ENCODE assay signal across 21 cellular contexts in genomic region chr2:183610724-183611123, GRCh38.
DNase-seq lines count a peak whose midpoint lies in the region; ATAC-seq and TF ChIP-seq lines count a peak whose summit lies in the region.
"Had no signal": no experiment of that assay in that cellular context is flagged by ENCODE, and none has a peak within 500 bp of the region (broad histone marks: within the 10 kb centered on the region; RNA-seq: fewer than 3 reads in every experiment).

No MANE protein-coding gene starts in this region.

- no peaks in the 10 kb centered on the region for H3K27me3 Mint-ChIP-seq in naive thymus-derived CD4-positive, alpha-beta T cell
- H3K27me3 Mint-ChIP-seq: activated naive CD8-positive, alpha-beta T cell treated with anti-CD3 and anti-CD28 coated beads, Interleukin-2, amount 10 ng/mL, durations not matched to agents 7 days and 5 days; central memory CD8-positive, alpha-beta T cell; stimulated activated memory B cell treated with anti-CD40 and anti-IgM and Interleukin-4, amounts not matched to agents 10 μg/mL and 1 μg/mL and 100 μg/mL, for 72 hours had no signal

- H3K79me2 ChIP-seq in HCT116 (ENCODE audit: insufficient read depth, low read length) (no peaks in the 10 kb centered on the region), mesendoderm (ENCODE audit: control insufficient read depth, insufficient read depth, low read length) (no peaks in the 10 kb centered on the region)

- no peak for TF ChIP-seq RAD21 in HCT116 (IDR thresholded peaks at IDR 0.05; ENCODE audit: low read depth)

- peaks cover 0 to 11% (median 3%) of the 10 kb centered on the region in 11 donors for H3K9me3 Mint-ChIP-seq in naive thymus-derived CD4-positive, alpha-beta T cell
- H3K9me3 Mint-ChIP-seq: stimulated activated memory B cell treated with anti-CD40 and anti-IgM and Interleukin-4, amounts not matched to agents 10 μg/mL and 1 μg/mL and 100 μg/mL, for 72 hours had no signal

- intact Hi-C loops in HCT116 (cut with micrococcal nuclease) = no loop called here
- intact Hi-C loops in naive thymus-derived CD4-positive, alpha-beta T cell (cut with micrococcal nuclease) = no loop called here

- ATAC-seq in HCT116 = 0 out of 2 replicates have a peak, but pooled peaks have one; percentile 54
- ATAC-seq in GM19023 (IDR thresholded peaks at IDR 0.05; ENCODE audit: unreplicated experiment) = no peak
- no peak for ATAC-seq in GM21723 (IDR thresholded peaks at IDR 0.05; ENCODE audit: unreplicated experiment)
- ATAC-seq in naive thymus-derived CD4-positive, alpha-beta T cell = no peak
- ATAC-seq: activated CD4-positive, CD25-positive, alpha-beta regulatory T cell treated with anti-CD3 and anti-CD28 coated beads, Interleukin-2, amount 50 U/mL, for 24 hours; Right ventricle myocardium inferior had no signal

- no peaks in the 10 kb centered on the region for H3K4me1 Mint-ChIP-seq in naive thymus-derived CD4-positive, alpha-beta T cell
- H3K4me1 Mint-ChIP-seq: activated naive CD8-positive, alpha-beta T cell treated with anti-CD3 and anti-CD28 coated beads, Interleukin-2, amount 10 ng/mL, durations not matched to agents 7 days and 5 days; central memory CD8-positive, alpha-beta T cell; stimulated activated memory B cell treated with anti-CD40 and anti-IgM and Interleukin-4, amounts not matched to agents 10 μg/mL and 1 μg/mL and 100 μg/mL, for 72 hours had no signal

- WGBS in mesendoderm (ENCODE audit: extremely low coverage, insufficient coverage, low lambda C conversion rate) = no CpG with 5 or more reads among the region's 2 CpGs

- no peak overlapping the region for H3K27ac Mint-ChIP-seq in naive thymus-derived CD4-positive, alpha-beta T cell
- H3K27ac Mint-ChIP-seq: activated naive CD8-positive, alpha-beta T cell treated with anti-CD3 and anti-CD28 coated beads, Interleukin-2, amount 10 ng/mL, durations not matched to agents 7 days and 5 days; stimulated activated memory B cell treated with anti-CD40 and anti-IgM and Interleukin-4, amounts not matched to agents 10 μg/mL and 1 μg/mL and 100 μg/mL, for 72 hours had no signal

- H3K56ac ChIP-seq in mesendoderm (ENCODE audit: low read length) = no peak overlapping the region

- no peak overlapping the region for H2BK15ac ChIP-seq in mesendoderm (replicated peaks; ENCODE audit: low read depth)

- H3K27ac ChIP-seq in HCT116 (ENCODE audit: low read depth, low read length) (no peak overlapping the region), brain microvascular endothelial cell (no peak overlapping the region), mesendoderm (ENCODE audit: low read depth, low read length) (no peak overlapping the region)
- no peak overlapping the region for H3K27ac ChIP-seq in naive thymus-derived CD4-positive, alpha-beta T cell (ENCODE audit: low read depth, low read length)
- H3K27ac ChIP-seq: BLaER1 treated with 17β-estradiol and CSF1 and Interleukin-3, amounts not matched to agents 10 nM and 100 nM; spleen had no signal

- H3K18ac ChIP-seq in mesendoderm (ENCODE audit: low read length) = no peak overlapping the region

- H3K23ac ChIP-seq in mesendoderm (ENCODE audit: low read length) = no peak overlapping the region

- H2AK5ac ChIP-seq in mesendoderm (ENCODE audit: low read length) = no peak overlapping the region

- POLR2A ChIA-PET in HCT116 (lab: Charles Lee) = no interaction called here
- POLR2A ChIA-PET in naive thymus-derived CD4-positive, alpha-beta T cell (lab: Charles Lee) = no interaction called here

- H4K8ac ChIP-seq in mesendoderm (ENCODE audit: low read depth, low read length) = no peak overlapping the region

- H3K27me3 ChIP-seq in HCT116 (ENCODE audit: insufficient read depth, low read length) (no peaks in the 10 kb centered on the region), brain microvascular endothelial cell (replicated peaks) (no peaks in the 10 kb centered on the region), mesendoderm (ENCODE audit: insufficient read depth, low read length, poor library complexity) (no peaks in the 10 kb centered on the region)
- H3K27me3 ChIP-seq in naive thymus-derived CD4-positive, alpha-beta T cell (ENCODE audit: control insufficient read depth in 2 of 2, insufficient read depth in 2 of 2, low read length in 2 of 2) = no peaks in the 10 kb centered on the region
- H3K27me3 ChIP-seq: BLaER1 treated with 17β-estradiol and CSF1 and Interleukin-3, amounts not matched to agents 10 nM and 100 nM; spleen had no signal

- no peaks in the 10 kb centered on the region for H3K9me2 ChIP-seq in HCT116 (ENCODE audit: insufficient read depth)

- H2BK5ac ChIP-seq in mesendoderm (ENCODE audit: low read length) = no peak overlapping the region

- no peak overlapping the region for H2AFZ ChIP-seq in HCT116 (ENCODE audit: low read depth, low read length, poor library complexity, severe bottlenecking)

- peak in 2 of 3 experiments; percentile 28 to 32; a peak in 2 of 6 replicates for TF ChIP-seq CTCF in HCT116 (IDR thresholded peaks at IDR 0.05 in 2 of 3, conservative IDR thresholded peaks at IDR 0.05 in 1 of 3; ENCODE audit: borderline replicate concordance in 1 of 3, insufficient read depth in 1 of 3, low read depth in 2 of 3, low read length in 2 of 3)
- TF ChIP-seq CTCF in brain microvascular endothelial cell (IDR thresholded peaks at IDR 0.05; ENCODE audit: low read depth, low read length, missing control alignments) = peak; percentile 21

- H3K36me3 Mint-ChIP-seq in naive thymus-derived CD4-positive, alpha-beta T cell = no peaks in the 10 kb centered on the region
- H3K36me3 Mint-ChIP-seq: activated naive CD8-positive, alpha-beta T cell treated with anti-CD3 and anti-CD28 coated beads, Interleukin-2, amount 10 ng/mL, durations not matched to agents 7 days and 5 days; stimulated activated memory B cell treated with anti-CD40 and anti-IgM and Interleukin-4, amounts not matched to agents 10 μg/mL and 1 μg/mL and 100 μg/mL, for 72 hours had no signal

- in situ Hi-C loops in brain microvascular endothelial cell (cut with HindIII; ENCODE audit: low pct_ligation_motif_present, low sequenced_read_pairs) = no loop called here

- CTCF ChIA-PET in HCT116 (lab: Charles Lee) = no interaction called here
- CTCF ChIA-PET in naive thymus-derived CD4-positive, alpha-beta T cell (lab: Charles Lee) = no interaction called here

- DNase-seq in ELF-1 (ENCODE audit: low read depth, low spot score) = peak; percentile 14
- no peak for DNase-seq in HCT116 (ENCODE audit: low read depth, low spot score)
- no peak for DNase-seq in brain microvascular endothelial cell
- DNase-seq in mesendoderm = peak; percentile 50
- no peak for DNase-seq in naive thymus-derived CD4-positive, alpha-beta T cell
- DNase-seq: ACHN; activated effector memory CD4-positive, alpha-beta T cell treated with anti-CD3 and anti-CD28 coated beads, Interleukin-2, amount 50 U/mL, for 16 hours; activated naive CD8-positive, alpha-beta T cell treated with anti-CD3 and anti-CD28 coated beads, Interleukin-2, amount 10 ng/mL, durations not matched to agents 7 days and 5 days; NCI-H2029; NCI-H345; NCI-H774; retina; spleen; stimulated activated CD4-positive, alpha-beta T cell treated with anti-CD3 and anti-CD28 coated beads, Interleukin-4, amount 100 ng/mL, for 1 hour had no signal

- RAD21 ChIA-PET in HCT116 (lab: Charles Lee; ENCODE audit: low non-redundant PET in 1 of 2, low total read pairs in 2 of 2, uncharacterized antibody in 2 of 2, unreplicated experiment in 2 of 2) = no interaction called here

- H3K36me3 ChIP-seq in HCT116 (ENCODE audit: control insufficient read depth in 1 of 2, insufficient read depth in 2 of 2, low read length in 2 of 2) (no peaks in the 10 kb centered on the region), brain microvascular endothelial cell (replicated peaks) (no peaks in the 10 kb centered on the region), mesendoderm (ENCODE audit: control insufficient read depth, insufficient read depth, low read length) (no peaks in the 10 kb centered on the region)
- no peaks in the 10 kb centered on the region for H3K36me3 ChIP-seq in naive thymus-derived CD4-positive, alpha-beta T cell (ENCODE audit: control insufficient read depth in 2 of 3, insufficient read depth in 3 of 3, low read length in 3 of 3)
- H3K36me3 ChIP-seq: BLaER1 treated with 17β-estradiol and CSF1 and Interleukin-3, amounts not matched to agents 10 nM and 100 nM; spleen had no signal

- no peaks in the 10 kb centered on the region for H4K20me1 ChIP-seq in HCT116 (ENCODE audit: insufficient read depth)
- H4K20me1 ChIP-seq: BLaER1 treated with 17β-estradiol and CSF1 and Interleukin-3, amounts not matched to agents 10 nM and 100 nM had no signal

- no peak overlapping the region for H3K4me3 Mint-ChIP-seq in naive thymus-derived CD4-positive, alpha-beta T cell
- H3K4me3 Mint-ChIP-seq: activated naive CD8-positive, alpha-beta T cell treated with anti-CD3 and anti-CD28 coated beads, Interleukin-2, amount 10 ng/mL, durations not matched to agents 7 days and 5 days; central memory CD8-positive, alpha-beta T cell; stimulated activated memory B cell treated with anti-CD40 and anti-IgM and Interleukin-4, amounts not matched to agents 10 μg/mL and 1 μg/mL and 100 μg/mL, for 72 hours had no signal

- TF ChIP-seq POLR2A in HCT116 (IDR thresholded peaks at IDR 0.05; ENCODE audit: borderline replicate concordance, extremely low read depth, insufficient read depth, insufficient read length) = no peak

- no peak overlapping the region for H3K4me2 ChIP-seq in HCT116 (ENCODE audit: low read length)
- no peak overlapping the region for H3K4me2 ChIP-seq in mesendoderm (ENCODE audit: low read length)
- H3K4me2 ChIP-seq: BLaER1 treated with 17β-estradiol and CSF1 and Interleukin-3, amounts not matched to agents 10 nM and 100 nM had no signal

- H3K4me3 ChIP-seq in HCT116 (replicated peaks in 1 of 2; ENCODE audit: low read depth in 1 of 2, low read length in 2 of 2) (no peak overlapping the region), brain microvascular endothelial cell (ENCODE audit: low read depth, low read length) (no peak overlapping the region), mesendoderm (ENCODE audit: low read length) (no peak overlapping the region)
- no peak overlapping the region for H3K4me3 ChIP-seq in naive thymus-derived CD4-positive, alpha-beta T cell (ENCODE audit: low read length)
- H3K4me3 ChIP-seq: BLaER1 treated with 17β-estradiol and CSF1 and Interleukin-3, amounts not matched to agents 10 nM and 100 nM; spleen had no signal

- H2BK120ac ChIP-seq in mesendoderm (ENCODE audit: low read depth, low read length) = no peak overlapping the region

- no peak overlapping the region for H4K5ac ChIP-seq in mesendoderm (ENCODE audit: low read length)

- no peaks in the 10 kb centered on the region for H3K79me1 ChIP-seq in mesendoderm (ENCODE audit: low read length)

- BruUV-seq in HCT116 (replicated peaks; lab: Mats Ljungman, UMichigan) = no TSS peak

- H3K9ac ChIP-seq in HCT116 (ENCODE audit: low read length) = no peak overlapping the region
- no peak overlapping the region for H3K9ac ChIP-seq in mesendoderm (ENCODE audit: low read length)
- H3K9ac ChIP-seq: BLaER1 treated with 17β-estradiol and CSF1 and Interleukin-3, amounts not matched to agents 10 nM and 100 nM had no signal

- no peaks in the 10 kb centered on the region for H3K9me3 ChIP-seq in HCT116 (ENCODE audit: control insufficient read depth in 1 of 2, insufficient read depth in 1 of 2, low read depth in 1 of 2, low read length in 2 of 2)
- H3K9me3 ChIP-seq in naive thymus-derived CD4-positive, alpha-beta T cell (ENCODE audit: control insufficient read depth in 2 of 3, low read length in 3 of 3) = no peaks in the 10 kb centered on the region
- H3K9me3 ChIP-seq: BLaER1 treated with 17β-estradiol and CSF1 and Interleukin-3, amounts not matched to agents 10 nM and 100 nM had no signal

- H3K4ac ChIP-seq in mesendoderm (ENCODE audit: low read depth, low read length) = no peak overlapping the region

- H3K4me1 ChIP-seq in HCT116 (ENCODE audit: control insufficient read depth in 1 of 2, insufficient read depth in 2 of 2, low read length in 2 of 2) = no peaks in the 10 kb centered on the region
- no peaks in the 10 kb centered on the region for H3K4me1 ChIP-seq in mesendoderm (ENCODE audit: control insufficient read depth, low read depth, low read length)
- no peaks in the 10 kb centered on the region for H3K4me1 ChIP-seq in naive thymus-derived CD4-positive, alpha-beta T cell (ENCODE audit: control insufficient read depth in 2 of 2, insufficient read depth in 2 of 2, low read length in 2 of 2)
- H3K4me1 ChIP-seq: spleen had no signal

Comparison
In these comparisons a context has a peak if more than half of its experiments do, and no peak if none do; other contexts are left out.
1. DNase-seq: peak in ELF-1 (single experiment) and mesendoderm (single experiment); none in HCT116 (single experiment), brain microvascular endothelial cell (single experiment) and naive thymus-derived CD4-positive, alpha-beta T cell (0 of 9).